ENCODE assay signal across 8 cellular contexts in the genomic region with DNA sequence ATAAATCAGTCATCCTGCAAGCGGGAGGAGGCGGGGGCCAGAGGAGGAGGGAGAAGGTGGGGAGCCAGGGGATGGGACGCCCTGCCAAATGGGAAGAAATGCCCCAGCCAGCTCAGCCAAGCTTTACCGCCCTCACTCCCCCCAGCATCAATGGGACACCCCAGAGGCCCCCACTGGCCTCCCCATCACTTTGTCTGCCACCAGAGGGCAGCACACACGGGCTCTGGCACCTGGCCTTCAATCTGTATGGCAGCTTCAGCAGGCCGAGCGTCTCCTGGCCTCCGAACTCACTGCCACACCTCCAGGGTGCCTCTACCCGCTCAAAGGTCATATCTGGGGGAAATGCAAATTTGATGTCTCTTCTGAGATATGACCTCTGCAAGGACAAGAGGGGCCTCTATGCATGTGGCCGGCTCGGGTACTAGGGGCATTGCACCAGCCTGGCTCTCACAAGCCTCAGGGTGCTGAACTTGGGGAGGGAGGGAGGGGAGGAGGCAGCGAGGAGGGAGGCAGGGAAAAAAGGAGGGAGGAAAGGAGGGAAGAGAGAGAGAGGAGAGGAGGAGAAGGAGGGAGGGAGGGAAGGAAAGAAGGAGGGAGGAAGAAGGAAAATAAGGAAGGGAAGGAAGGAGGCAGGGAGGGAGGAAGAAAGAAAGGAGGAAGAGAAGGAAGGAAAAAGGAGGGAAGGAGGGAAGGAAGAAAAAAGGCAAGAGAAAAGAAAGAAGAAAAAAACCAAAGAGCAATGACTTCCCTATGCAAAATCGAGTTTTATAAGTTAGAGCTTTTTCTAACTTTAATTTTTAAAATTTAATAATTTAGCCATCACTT. TPM values are rescaled to one million over a fixed set of nuclear protein-coding genes. Genes with fewer than 3 reads are reported as not detected.
DNase-seq lines count a peak whose midpoint lies in the region; ATAC-seq lines count a peak whose summit lies in the region.

No MANE protein-coding gene starts in this region.

- no peak overlapping the region for H3K9ac ChIP-seq in mesenchymal stem cell (ENCODE audit: low read length)

- no peaks in the 10 kb centered on the region for H3K9me3 Mint-ChIP-seq in CD8-positive, alpha-beta memory T cell

- H4K91ac ChIP-seq in mesenchymal stem cell (ENCODE audit: low read length) = no peak overlapping the region

- ATAC-seq in GM21526 (IDR thresholded peaks at IDR 0.05; ENCODE audit: low FRiP score, unreplicated experiment) = peak; percentile 52
- ATAC-seq in HG02870 (IDR thresholded peaks at IDR 0.05; ENCODE audit: unreplicated experiment) = no peak

- peaks cover 19% of the 10 kb centered on the region for H3K27me3 ChIP-seq in CD8-positive, alpha-beta memory T cell (ENCODE audit: insufficient read depth, low read length, poor library complexity, severe bottlenecking)
- H3K27me3 ChIP-seq in mesenchymal stem cell (ENCODE audit: control insufficient read depth in 1 of 2, insufficient read depth in 1 of 2, low read length in 2 of 2) = peaks cover 72 to 83% of the 10 kb centered on the region in 2 experiments

- H3K23ac ChIP-seq in mesenchymal stem cell (ENCODE audit: low read length in 2 of 2) = no peak overlapping the region

- no peak overlapping the region for H4K8ac ChIP-seq in mesenchymal stem cell (ENCODE audit: low read length)

- H2AFZ ChIP-seq in mesenchymal stem cell (ENCODE audit: low read depth, low read length) = no peak overlapping the region

- no peak overlapping the region for H3K27ac ChIP-seq in CD8-positive, alpha-beta memory T cell (ENCODE audit: low read depth, low read length)
- H3K27ac ChIP-seq in mesenchymal stem cell (ENCODE audit: low read length, poor library complexity, severe bottlenecking) = no peak overlapping the region

- H3K4me1 Mint-ChIP-seq in CD8-positive, alpha-beta memory T cell = peaks cover 2 to 5% (median 4%) of the 10 kb centered on the region in 3 donors

- CTCF ChIA-PET in CD8-positive, alpha-beta memory T cell (lab: Charles Lee) = interaction anchor here (0.9 to 1.8 kb wide), 9 partner anchors 24 to 171 kb away, joined by 3 to 4 read pairs (median 3); no protein-coding TSS in a partner anchor

- H3K4me1 ChIP-seq in CD8-positive, alpha-beta memory T cell (ENCODE audit: insufficient read depth, low read length) = peaks cover 5% of the 10 kb centered on the region
- peaks cover 6% of the 10 kb centered on the region for H3K4me1 ChIP-seq in mesenchymal stem cell (ENCODE audit: control insufficient read depth, insufficient read depth, low read depth, low read length)

- H2AK5ac ChIP-seq in mesenchymal stem cell (ENCODE audit: low read length, severe bottlenecking) = no peak overlapping the region

- H2BK120ac ChIP-seq in mesenchymal stem cell (ENCODE audit: low read depth, low read length) = no peak overlapping the region

- H3K18ac ChIP-seq in mesenchymal stem cell (ENCODE audit: low read depth in 1 of 2, low read length in 2 of 2) = no peak overlapping the region

- H3K4me2 ChIP-seq in mesenchymal stem cell (ENCODE audit: low read length, poor library complexity, severe bottlenecking) = peak overlapping the region; percentile 7

- POLR2A ChIA-PET in CD8-positive, alpha-beta memory T cell (lab: Charles Lee) = no interaction called here

- peak overlapping the region; percentile 33 for H2BK15ac ChIP-seq in mesenchymal stem cell (ENCODE audit: low read depth, poor library complexity, severe bottlenecking)

- no peak overlapping the region for H3K4me3 Mint-ChIP-seq in CD8-positive, alpha-beta memory T cell

- no peak overlapping the region for H2BK5ac ChIP-seq in mesenchymal stem cell (ENCODE audit: low read depth, low read length, poor library complexity, severe bottlenecking)

- no peaks in the 10 kb centered on the region for H3K36me3 Mint-ChIP-seq in CD8-positive, alpha-beta memory T cell

- H3K27ac Mint-ChIP-seq in CD8-positive, alpha-beta memory T cell = no peak overlapping the region

- H3K4ac ChIP-seq in mesenchymal stem cell (ENCODE audit: low read depth in 1 of 2, low read length in 2 of 2) = no peak overlapping the region

- peaks cover 44 to 67% of the 10 kb centered on the region in 2 donors for H3K27me3 Mint-ChIP-seq in CD8-positive, alpha-beta memory T cell

- H3K36me3 ChIP-seq in CD8-positive, alpha-beta memory T cell (ENCODE audit: insufficient read depth, low read length) = no peaks in the 10 kb centered on the region
- no peaks in the 10 kb centered on the region for H3K36me3 ChIP-seq in mesenchymal stem cell (ENCODE audit: control insufficient read depth in 1 of 2, insufficient read depth in 2 of 2, low read depth in 1 of 2, low read length in 2 of 2)

- H3K4me3 ChIP-seq in CD8-positive, alpha-beta memory T cell (ENCODE audit: low read length) = no peak overlapping the region
- H3K4me3 ChIP-seq in mesenchymal stem cell (ENCODE audit: insufficient read depth in 1 of 2, low read depth in 1 of 2, low read length in 2 of 2) = no peak overlapping the region

- H3K79me1 ChIP-seq in mesenchymal stem cell (replicated peaks; ENCODE audit: low read length, poor library complexity, severe bottlenecking) = no peaks in the 10 kb centered on the region

- no peak overlapping the region for H3K14ac ChIP-seq in mesenchymal stem cell (ENCODE audit: low read length in 2 of 2)

- peak; percentile 45 to 74 (median 50) for DNase-seq in CD8-positive, alpha-beta memory T cell
- DNase-seq in NCI-H2196 treated with DMSO at 0.1 percent for 48 hours (lab: John Stamatoyannopoulos, UW; ENCODE audit: unreplicated experiment) = peak; percentile 41
- DNase-seq in activated CD4-positive, alpha-beta T cell treated with anti-CD3 and anti-CD28 coated beads, Interleukin-2, amount 50 U/mL, for 24 hours (ENCODE audit: low read depth in 1 of 2, low spot score in 1 of 2) = peak; percentile 44 to 57
- peak; percentile 81 for DNase-seq in ecto neural progenitor cell (ENCODE audit: low spot score)
- peak; percentile 60 for DNase-seq in mesenchymal stem cell
- DNase-seq in stimulated activated CD8-positive, alpha-beta memory T cell treated with anti-CD3 and anti-CD28 coated beads, Interleukin-4, amount 100 ng/mL, for 1 hour (ENCODE audit: low read depth in 2 of 2, low spot score in 1 of 2) = peak; percentile 43 to 46

- no peak overlapping the region for H2BK12ac ChIP-seq in mesenchymal stem cell (ENCODE audit: low read length in 2 of 2)

- 14% methylated on average over 12 of the region's 13 CpGs for WGBS in mesenchymal stem cell

- H3K9me3 ChIP-seq in CD8-positive, alpha-beta memory T cell (ENCODE audit: low read length) = no peaks in the 10 kb centered on the region
- no peaks in the 10 kb centered on the region for H3K9me3 ChIP-seq in mesenchymal stem cell (ENCODE audit: control insufficient read depth, low read length)

RNA-seq across cellular contexts. Expression of gene GFI1B, which starts 0.7 kb away (rescaled TPM):
- not detected for total RNA-seq in CD8-positive, alpha-beta memory T cell
- not detected for polyA plus RNA-seq in CD8-positive, alpha-beta memory T cell
- polyA plus RNA-seq in mesenchymal stem cell (2013, experiment 1 of 2) = not detected
- 0.10 TPM for polyA plus RNA-seq in mesenchymal stem cell (2013, experiment 2 of 2)

RNA-seq across cellular contexts. Expression of gene TSC1, which starts 33.4 kb away (rescaled TPM):
- 10 to 100 TPM; 33.9 to 37.1 TPM for total RNA-seq in CD8-positive, alpha-beta memory T cell
- 12.6 TPM for polyA plus RNA-seq in CD8-positive, alpha-beta memory T cell
- polyA plus RNA-seq in mesenchymal stem cell (2013, experiment 1 of 2) = 25.9 TPM
- 23.9 TPM for polyA plus RNA-seq in mesenchymal stem cell (2013, experiment 2 of 2)

RNA-seq across cellular contexts. Expression of gene GTF3C5, which starts 53.0 kb away (rescaled TPM):
- 10 to 100 TPM; 87.8 to 91.8 TPM for total RNA-seq in CD8-positive, alpha-beta memory T cell
- 38.5 TPM for polyA plus RNA-seq in CD8-positive, alpha-beta memory T cell
- 31.5 TPM for polyA plus RNA-seq in mesenchymal stem cell (2013, experiment 1 of 2)
- 30.0 TPM for polyA plus RNA-seq in mesenchymal stem cell (2013, experiment 2 of 2)
